ENCODE assay signal across 20 cellular contexts in the genomic region with DNA sequence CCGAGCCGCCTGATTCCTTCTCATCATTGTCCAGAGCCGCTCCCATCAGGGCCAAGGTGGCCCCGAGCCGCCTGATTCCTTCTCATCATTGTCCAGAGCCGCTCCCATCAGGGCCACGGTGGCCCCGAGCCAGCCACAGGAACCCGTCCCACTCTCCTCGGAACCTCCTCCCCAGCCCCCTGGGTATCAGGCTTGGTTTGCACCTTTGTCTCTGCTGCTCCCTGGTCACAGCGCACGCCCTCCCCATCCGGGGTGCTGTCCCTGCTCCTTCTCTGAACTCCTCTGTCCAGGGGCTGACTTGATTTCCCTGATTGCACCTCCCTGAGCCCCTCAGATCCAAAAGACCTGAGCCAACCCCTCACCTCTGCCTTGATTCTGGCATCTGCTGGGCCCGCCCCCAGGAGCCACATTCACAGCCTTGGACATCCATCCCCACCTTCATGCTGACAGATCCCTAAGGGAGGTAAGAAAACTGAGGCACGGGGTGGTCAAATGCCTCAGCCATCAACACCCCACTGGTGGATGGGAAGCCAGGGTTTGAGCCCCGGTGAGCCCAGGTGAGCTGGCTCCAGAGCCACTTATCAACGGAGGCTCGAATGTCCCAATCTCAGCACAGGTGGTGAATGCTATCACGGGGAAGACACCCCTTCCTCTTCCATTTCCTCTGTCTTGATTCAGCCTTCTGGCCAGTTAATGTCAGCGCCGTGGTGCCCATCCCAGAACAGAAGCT. TPM values are rescaled to one million over a fixed set of nuclear protein-coding genes. Genes with fewer than 3 reads are reported as not detected.
A peak's percentile ranks its signal among the peaks of the same experiment; 100 is the strongest.
DNase-seq lines count a peak whose midpoint lies in the region; ATAC-seq, FAIRE-seq and TF ChIP-seq lines count a peak whose summit lies in the region.
"Had no signal": no experiment of that assay in that cellular context is flagged by ENCODE, and none has a peak within 500 bp of the region (broad histone marks: within the 10 kb centered on the region; RNA-seq: fewer than 3 reads in every experiment).

No MANE protein-coding gene starts in this region.

- no peaks in the 10 kb centered on the region for H3K79me1 ChIP-seq in H1 (ENCODE audit: low read depth, low read length)

- 0 out of 7 replicates have a peak overlapping the region, but pooled peaks of 1 of the 4 experiments have one; percentile 1 for H3K9ac ChIP-seq in H1 (replicated peaks in 1 of 4; ENCODE audit: extremely low read depth in 1 of 4, low read depth in 3 of 4, low read length in 3 of 4)

- WGBS in H1 (ENCODE audit: extremely low coverage in 1 of 2, insufficient coverage in 1 of 2, insufficient read length in 1 of 2, insufficient replicate concordance in 2 of 2, low coverage in 1 of 2, low lambda C conversion rate in 2 of 2, missing lambda C conversion rate in 1 of 2), 2 experiments, result 87% methylated on average over 18 of the region's 21 CpGs; no CpG with 5 or more reads in 1 of the 2 experiments

- H2BK5ac ChIP-seq in H1 (ENCODE audit: low read depth, low read length), result 0 out of 2 replicates have a peak overlapping the region, but pooled peaks have one; percentile 61

- H3K9me3 Mint-ChIP-seq in activated T-helper 1 cell treated with anti-CD3 and anti-CD28 coated beads, Interleukin-12 subunit alpha, Interleukin-12 subunit beta, Interleukin-2, Interleukin-4 antibody, amounts not matched to agents 30 ng/mL and 10 ng/mL and 1 ng/mL, durations not matched to agents 14 hours and 24 hours and 36 hours, result peaks cover 4% of the 10 kb centered on the region
- H3K9me3 Mint-ChIP-seq: activated CD4-positive, alpha-beta T cell treated with anti-CD3 and anti-CD28 coated beads, Interleukin-2, amount 10 ng/mL, durations not matched to agents 24 days and 14 days; dendritic cell treated with granulocyte-macrophage colony-stimulating factor and Interleukin-4, amounts not matched to agents 40 ng/mL and 50 ng/mL, for 4 days; IgD-negative memory B cell had no signal

- intact Hi-C loops in Right ventricle myocardium superior (cut with DNase I) (no loop called here), upper lobe of right lung (cut with DNase I) (no loop called here)
- intact Hi-C loops in activated T-helper 1 cell treated with anti-CD3 and anti-CD28 coated beads, Interleukin-12 subunit alpha, Interleukin-12 subunit beta, Interleukin-2, Interleukin-4 antibody, amounts not matched to agents 30 ng/mL and 10 ng/mL and 1 ng/mL, durations not matched to agents 14 hours and 24 hours and 36 hours (cut with micrococcal nuclease), result no loop called here

- no peak for TF ChIP-seq POLR2A in H1 (IDR thresholded peaks at IDR 0.05; ENCODE audit: control extremely low read depth in 1 of 2, low read depth in 2 of 2, low read length in 2 of 2)

- no peak for TF ChIP-seq RAD21 in H1 (IDR thresholded peaks at IDR 0.05 in 1 of 2, conservative IDR thresholded peaks at IDR 0.05 in 1 of 2; ENCODE audit: low read depth in 2 of 2, low read length in 2 of 2)

- no peaks in the 10 kb centered on the region for H3K27me3 ChIP-seq in right atrium auricular region
- H3K27me3 ChIP-seq in H1 (replicated peaks in 1 of 4; ENCODE audit: control insufficient read depth in 3 of 4, extremely low read depth in 1 of 4, insufficient read depth in 3 of 4, low read length in 3 of 4), result no peaks in the 10 kb centered on the region; a peak in 1 of 7 replicates
- no peaks in the 10 kb centered on the region for H3K27me3 ChIP-seq in upper lobe of right lung
- H3K27me3 ChIP-seq: Peyer's patch had no signal

- H3K4me3 ChIP-seq in right atrium auricular region, result no peak overlapping the region
- no peak overlapping the region for H3K4me3 ChIP-seq in H1 (ENCODE audit: extremely low read depth in 1 of 4, insufficient read depth in 2 of 4, low read depth in 3 of 4, low read length in 4 of 4)
- no peak overlapping the region for H3K4me3 ChIP-seq in upper lobe of right lung
- H3K4me3 ChIP-seq: Peyer's patch, stomach, transverse colon had no signal

- no peaks in the 10 kb centered on the region for H3K4me1 ChIP-seq in right atrium auricular region
- H3K4me1 ChIP-seq in H1 (replicated peaks in 1 of 4; ENCODE audit: control insufficient read depth in 3 of 4, insufficient read depth in 4 of 4, low read length in 3 of 4), result peaks cover 6 to 10% (median 7%) of the 10 kb centered on the region in 4 experiments
- no peaks in the 10 kb centered on the region for H3K4me1 ChIP-seq in upper lobe of right lung
- H3K4me1 ChIP-seq: Peyer's patch, stomach, transverse colon had no signal

- H2BK20ac ChIP-seq in H1 (ENCODE audit: low read length), result peak overlapping the region; percentile 75

- FAIRE-seq in H1 (lab: Jason Lieb, UNC), result no peak

- H4K91ac ChIP-seq in H1 (replicated peaks; ENCODE audit: insufficient read length, low read length), result peak overlapping the region; percentile 86

- TF ChIP-seq CTCF in right atrium auricular region (IDR thresholded peaks at IDR 0.05) (no peak), H1 (IDR thresholded peaks at IDR 0.05; ENCODE audit: control extremely low read depth in 1 of 3, insufficient read depth in 1 of 3, low read depth in 1 of 3, low read length in 3 of 3) (no peak), upper lobe of right lung (IDR thresholded peaks at IDR 0.05) (no peak)

- no peaks in the 10 kb centered on the region for H3K36me3 Mint-ChIP-seq in activated T-helper 1 cell treated with anti-CD3 and anti-CD28 coated beads, Interleukin-12 subunit alpha, Interleukin-12 subunit beta, Interleukin-2, Interleukin-4 antibody, amounts not matched to agents 30 ng/mL and 10 ng/mL and 1 ng/mL, durations not matched to agents 14 hours and 24 hours and 36 hours (ENCODE audit: low read depth)

- H3K23ac ChIP-seq in H1 (ENCODE audit: insufficient read length), result no peak overlapping the region

- H4K8ac ChIP-seq in H1 (ENCODE audit: extremely low read depth, insufficient read depth, low read length), result no peak overlapping the region; the same call in 1 of the 2 replicates

- H3K27me3 Mint-ChIP-seq in activated T-helper 1 cell treated with anti-CD3 and anti-CD28 coated beads, Interleukin-12 subunit alpha, Interleukin-12 subunit beta, Interleukin-2, Interleukin-4 antibody, amounts not matched to agents 30 ng/mL and 10 ng/mL and 1 ng/mL, durations not matched to agents 14 hours and 24 hours and 36 hours (ENCODE audit: insufficient read depth), result peaks cover 3% of the 10 kb centered on the region

- H3K18ac ChIP-seq in H1 (ENCODE audit: extremely low read depth, low read length), result no peak overlapping the region

- no peaks in the 10 kb centered on the region for H3K4me1 Mint-ChIP-seq in activated T-helper 1 cell treated with anti-CD3 and anti-CD28 coated beads, Interleukin-12 subunit alpha, Interleukin-12 subunit beta, Interleukin-2, Interleukin-4 antibody, amounts not matched to agents 30 ng/mL and 10 ng/mL and 1 ng/mL, durations not matched to agents 14 hours and 24 hours and 36 hours (ENCODE audit: low read depth)
- H3K4me1 Mint-ChIP-seq: activated CD4-positive, alpha-beta T cell treated with anti-CD3 and anti-CD28 coated beads, Interleukin-2, amount 10 ng/mL, durations not matched to agents 24 days and 14 days; IgD-negative memory B cell had no signal

- H3K4me3 Mint-ChIP-seq in activated T-helper 1 cell treated with anti-CD3 and anti-CD28 coated beads, Interleukin-12 subunit alpha, Interleukin-12 subunit beta, Interleukin-2, Interleukin-4 antibody, amounts not matched to agents 30 ng/mL and 10 ng/mL and 1 ng/mL, durations not matched to agents 14 hours and 24 hours and 36 hours, result no peak overlapping the region
- H3K4me3 Mint-ChIP-seq: activated CD4-positive, alpha-beta T cell treated with anti-CD3 and anti-CD28 coated beads, Interleukin-2, amount 10 ng/mL, durations not matched to agents 24 days and 14 days; dendritic cell treated with granulocyte-macrophage colony-stimulating factor and Interleukin-4, amounts not matched to agents 40 ng/mL and 50 ng/mL, for 4 days; IgD-negative memory B cell had no signal

- H4K5ac ChIP-seq in H1 (ENCODE audit: insufficient read length, low read depth, low read length), result no peak overlapping the region

- peaks cover 0 to 5% of the 10 kb centered on the region in 2 donors for H3K9me3 ChIP-seq in right atrium auricular region
- peaks cover 10 to 13% of the 10 kb centered on the region in 2 experiments; a peak in 3 of 4 replicates for H3K9me3 ChIP-seq in H1 (ENCODE audit: insufficient read depth in 2 of 2, low read depth in 1 of 2, low read length in 1 of 2)
- H3K9me3 ChIP-seq in upper lobe of right lung, result no peaks in the 10 kb centered on the region
- H3K9me3 ChIP-seq: Peyer's patch, transverse colon had no signal

- no peak overlapping the region for H2AFZ ChIP-seq in H1 (ENCODE audit: low read length)

- no peak overlapping the region for H3K27ac ChIP-seq in right atrium auricular region
- H3K27ac ChIP-seq in H1 (ENCODE audit: low read depth, low read length), result no peak overlapping the region
- H3K27ac ChIP-seq in upper lobe of right lung, result no peak overlapping the region
- H3K27ac ChIP-seq: HL-60, Peyer's patch, stomach, transverse colon had no signal

- H4K20me1 ChIP-seq in H1 (replicated peaks in 1 of 2; ENCODE audit: control insufficient read depth in 1 of 2, insufficient read depth in 2 of 2, low read length in 2 of 2), result no peaks in the 10 kb centered on the region

- no peak overlapping the region for H3K4ac ChIP-seq in H1 (replicated peaks; ENCODE audit: insufficient read length, low read depth, low read length)

- H3K27ac Mint-ChIP-seq in activated T-helper 1 cell treated with anti-CD3 and anti-CD28 coated beads, Interleukin-12 subunit alpha, Interleukin-12 subunit beta, Interleukin-2, Interleukin-4 antibody, amounts not matched to agents 30 ng/mL and 10 ng/mL and 1 ng/mL, durations not matched to agents 14 hours and 24 hours and 36 hours, result no peak overlapping the region
- H3K27ac Mint-ChIP-seq: activated CD4-positive, alpha-beta T cell treated with anti-CD3 and anti-CD28 coated beads, Interleukin-2, amount 10 ng/mL, durations not matched to agents 24 days and 14 days; dendritic cell treated with granulocyte-macrophage colony-stimulating factor and Interleukin-4, amounts not matched to agents 40 ng/mL and 50 ng/mL, for 4 days; IgD-negative memory B cell had no signal

- peak overlapping the region; percentile 41; the same call in 1 of the 2 replicates for H2AK5ac ChIP-seq in H1 (ENCODE audit: low read depth, low read length)

- H2BK12ac ChIP-seq in H1 (ENCODE audit: low read depth, low read length), result no peak overlapping the region; the same call in 1 of the 2 replicates

- DNase-seq in Right ventricle myocardium superior (peak; percentile 20), right atrium auricular region (ENCODE audit: low spot score) (no peak), H1 (ENCODE audit: low read depth in 1 of 2, low spot score in 2 of 2) (no peak), mesenteric fat pad (ENCODE audit: low spot score) (peak; percentile 69), upper lobe of right lung (peak; percentile 43), cerebellum (ENCODE audit: low spot score) (no peak), DMS53 treated with DMSO at 0.1 percent for 48 hours (lab: John Stamatoyannopoulos, UW; ENCODE audit: unreplicated experiment) (no peak)
- no peak for DNase-seq in activated T-helper 1 cell treated with anti-CD3 and anti-CD28 coated beads, Interleukin-12 subunit alpha, Interleukin-12 subunit beta, Interleukin-2, Interleukin-4 antibody, amounts not matched to agents 30 ng/mL and 10 ng/mL and 1 ng/mL, durations not matched to agents 14 hours and 24 hours and 36 hours (ENCODE audit: low spot score)
- DNase-seq: activated CD4-positive, alpha-beta T cell treated with anti-CD3 and anti-CD28 coated beads, Interleukin-2, amount 10 ng/mL, durations not matched to agents 24 days and 14 days; activated gamma-delta T cell; Calu3; left colon; NCI-H1417; stimulated activated CD4-positive, alpha-beta T cell treated with anti-CD3 and anti-CD28 coated beads, Interleukin-12 subunit alpha, Interleukin-12 subunit beta, amount 100 ng/mL, for 4 hours; stomach; transverse colon had no signal

- POLR2A ChIA-PET in H1 (lab: Charles Lee; ENCODE audit: partially characterized antibody), result no interaction called here

- H3K79me2 ChIP-seq in H1 (ENCODE audit: control insufficient read depth in 1 of 2, insufficient read depth in 2 of 2, low read length in 2 of 2), result no peaks in the 10 kb centered on the region

- no peak for ATAC-seq in Right ventricle myocardium superior (ENCODE audit: poor library complexity)
- no peak for ATAC-seq in upper lobe of right lung
- ATAC-seq: left colon had no signal

- H3K23me2 ChIP-seq in H1 (ENCODE audit: low read depth, low read length), result no peaks in the 10 kb centered on the region

- H3K56ac ChIP-seq in H1 (replicated peaks; ENCODE audit: insufficient read length, low read depth, low read length), result no peak overlapping the region

- H3K4me2 ChIP-seq in H1 (ENCODE audit: insufficient read depth in 1 of 2, low read depth in 2 of 2, low read length in 2 of 2), result no peak overlapping the region

- H3K36me3 ChIP-seq in right atrium auricular region, result no peaks in the 10 kb centered on the region
- H3K36me3 ChIP-seq in H1 (ENCODE audit: control insufficient read depth in 2 of 4, insufficient read depth in 4 of 4, low read length in 3 of 4), result no peaks in the 10 kb centered on the region
- no peaks in the 10 kb centered on the region for H3K36me3 ChIP-seq in upper lobe of right lung
- H3K36me3 ChIP-seq: Peyer's patch, stomach, transverse colon had no signal

- H3K14ac ChIP-seq in H1 (ENCODE audit: insufficient read length), result no peak overlapping the region

- peak overlapping the region; percentile 23; the same call in 1 of the 2 replicates for H2BK15ac ChIP-seq in H1 (ENCODE audit: low read length)

- CTCF ChIA-PET in H1 (lab: Charles Lee; ENCODE audit: partially characterized antibody), result interaction anchor here (1.0 to 1.2 kb wide), 2 partner anchors 27 to 88 kb away, joined by 3 to 5 read pairs; no protein-coding TSS in a partner anchor

- TF ChIP-seq EP300 in H1 (IDR thresholded peaks at IDR 0.05; ENCODE audit: borderline replicate concordance in 1 of 2, low read depth in 2 of 2, low read length in 2 of 2), result no peak

- H2BK120ac ChIP-seq in H1 (replicated peaks; ENCODE audit: low read depth, low read length), result no peak overlapping the region

RNA-seq across cellular contexts. Expression of a gene that starts 25.6 kb away (rescaled TPM):
- 44.2 TPM for total RNA-seq in Right ventricle myocardium superior
- total RNA-seq in right atrium auricular region, result 100 to 1,000 TPM; 117 to 134 TPM
- 201 and 205 TPM in 2 replicates for total RNA-seq in H1 (2021; fragmentation: NEBNext Ultra II Directional; extraction: Animal tissue kit (Norgen Biotek cat#: 25700))
- polyA plus RNA-seq in H1 (2011; rRNA removed), result 145 and 239 TPM in 2 replicates
- polyA plus RNA-seq in H1 (2011; cell fraction: cytosol; rRNA removed), result 167 TPM
- 627 TPM for polyA plus RNA-seq in H1 (2011; cell fraction: nucleus; rRNA removed)
- 80.5 to 132 TPM (median 130 TPM) in 4 replicates for polyA plus RNA-seq in H1 (2012, experiment 1 of 2)
- polyA plus RNA-seq in H1 (2012, experiment 2 of 2), result 88.9 TPM
- 269 TPM for polyA plus RNA-seq in H1 (2013, experiment 1 of 2)
- polyA plus RNA-seq in H1 (2013, experiment 2 of 2), result 226 TPM
- polyA minus RNA-seq in H1 (2011; rRNA and poly(A)+ RNA removed), result 30.9 and 31.7 TPM in 2 replicates
- polyA minus RNA-seq in H1 (2011; cell fraction: cytosol; rRNA and poly(A)+ RNA removed), result 90.3 TPM
- 88.2 TPM for polyA minus RNA-seq in H1 (2011; cell fraction: nucleus; rRNA and poly(A)+ RNA removed)
- total RNA-seq in mesenteric fat pad, result 79.8 TPM
- 60.4 TPM for total RNA-seq in upper lobe of right lung
- total RNA-seq in cerebellum, result 25.2 TPM
- 2.1 and 3.4 TPM in 2 replicates for total RNA-seq in activated T-helper 1 cell treated with anti-CD3 and anti-CD28 coated beads, Interleukin-12 subunit alpha, Interleukin-12 subunit beta, Interleukin-2, Interleukin-4 antibody, amounts not matched to agents 30 ng/mL and 10 ng/mL and 1 ng/mL, durations not matched to agents 14 hours and 24 hours and 36 hours

Comparison
In these comparisons a context has a peak if more than half of its experiments do, and no peak if none do; other contexts are left out.
1. DNase-seq: peak in Right ventricle myocardium superior (single experiment), mesenteric fat pad (single experiment) and upper lobe of right lung (single experiment); none in right atrium auricular region (single experiment), H1 (0 of 2), cerebellum (single experiment), activated T-helper 1 cell treated with anti-CD3 and anti-CD28 coated beads, Interleukin-12 subunit alpha, Interleukin-12 subunit beta, Interleukin-2, Interleukin-4 antibody, amounts not matched to agents 30 ng/mL and 10 ng/mL and 1 ng/mL, durations not matched to agents 14 hours and 24 hours and 36 hours (single experiment) and DMS53 treated with DMSO at 0.1 percent for 48 hours (single experiment).